Comparison of ENCODE assay signal across 8 cellular contexts in the genomic region with DNA sequence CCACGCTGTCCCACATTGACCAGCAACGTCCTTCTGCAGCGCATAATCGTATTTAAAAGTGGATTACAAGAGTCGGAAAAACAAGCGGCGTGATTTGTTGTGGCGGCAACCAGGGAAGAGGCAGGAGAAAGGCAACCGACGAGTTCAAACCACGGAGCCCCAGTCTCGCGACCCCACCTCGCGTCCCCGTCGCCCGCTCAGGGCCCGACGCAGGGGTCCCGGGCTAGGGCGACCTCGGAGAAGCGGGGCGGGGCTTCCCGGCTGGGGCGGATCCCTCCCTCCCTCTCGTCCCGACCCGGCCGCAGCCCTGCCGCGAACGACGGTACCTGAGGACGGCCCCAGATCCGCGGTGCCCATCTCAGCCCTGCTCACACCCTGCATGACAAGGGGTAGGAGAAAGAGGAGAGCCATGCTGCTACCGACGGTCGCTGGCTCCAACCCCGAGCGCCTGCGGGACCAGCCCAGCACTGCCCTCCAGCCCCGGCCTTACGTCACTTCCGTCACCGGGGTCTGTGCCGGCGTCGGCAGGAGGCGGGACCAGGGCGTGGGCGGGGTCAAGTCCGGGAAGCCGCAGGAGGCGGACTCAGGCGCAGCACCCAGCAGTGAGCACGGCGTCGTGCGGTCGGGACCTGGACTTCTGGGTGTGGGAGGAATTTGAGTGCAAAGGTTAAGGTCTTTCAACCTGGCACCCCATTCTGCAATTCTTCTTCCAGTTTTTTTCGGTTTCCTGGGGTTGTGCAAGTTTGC. TPM values are rescaled to one million over a fixed set of nuclear protein-coding genes. Genes with fewer than 3 reads are reported as not detected.
DNase-seq lines count a peak whose midpoint lies in the region; TF ChIP-seq lines count a peak whose summit lies in the region.

A gene (minus strand): TSS at position 469 of the 747 bp plus-strand sequence. CDS start 58 bp downstream, at position 411.

- 0 to 1% (median 0%) methylated on average over 45 to 64 of the region's 64 CpGs for WGBS in stomach, 5 donors

- H2AFZ ChIP-seq in neural cell (ENCODE audit: low read depth, low read length) = peak within 1 kb of the TSS; percentile 92

- POLR2A ChIA-PET in HEK293T (lab: Yijun Ruan, JAX) = no interaction called here

- no peak for TF ChIP-seq RAD21 in neural cell (conservative IDR thresholded peaks at IDR 0.05)

- in situ Hi-C loops in SK-MEL-5 (cut with HindIII; ENCODE audit: low pct_unique_long_range_greater_than_20kb, low sequenced_read_pairs) = no loop called here

- H3K4me3 ChIP-seq in fibroblast of villous mesenchyme (ENCODE audit: low read depth, low read length) (peak within 1 kb of the TSS; percentile 86), neural cell (ENCODE audit: low read length) (peak within 1 kb of the TSS; percentile 96), stomach (peak within 1 kb of the TSS; percentile 61 to 80 (median 75))

- no peaks in the 10 kb centered on the region for H3F3A ChIP-seq in neural cell (ENCODE audit: insufficient read depth, low read length, poor library complexity, severe bottlenecking)

- H3K79me2 ChIP-seq in neural cell (replicated peaks; ENCODE audit: insufficient read depth, low read length) = peaks cover 44% of the 10 kb centered on the region

- H4K20me1 ChIP-seq in neural cell (ENCODE audit: insufficient read depth) = no peaks in the 10 kb centered on the region

- CTCF ChIA-PET in HEK293T (lab: Yijun Ruan, JAX) = no interaction called here

- H3K9me3 ChIP-seq in neural cell (ENCODE audit: low read length) (no peaks in the 10 kb centered on the region), stomach (no peaks in the 10 kb centered on the region)

- intact Hi-C loops in stomach (cut with DNase I; ENCODE audit: low total_unique reads) = no loop called here

- peak in 2 of 4 donors; percentile 77 to 96 for TF ChIP-seq POLR2A in stomach (IDR thresholded peaks at IDR 0.05)

- H3K9ac ChIP-seq in neural cell (ENCODE audit: low read length) = peak within 1 kb of the TSS; percentile 93

- H3K4me2 ChIP-seq in neural cell (ENCODE audit: low read length) = peak within 1 kb of the TSS; percentile 83

- DNase-seq in GM03348 (ENCODE audit: low spot score) (peak; percentile 97), HEK293T (ENCODE audit: extremely low spot score) (peak; percentile 99), NAMALWA (ENCODE audit: low spot score) (peak; percentile 94), SK-MEL-5 (ENCODE audit: low read depth, low spot score) (peak; percentile 86), fibroblast of villous mesenchyme (ENCODE audit: low read depth) (peak; percentile 93), stomach (peak; percentile 98)
- peak; percentile 72 to 94 (median 91) for DNase-seq in activated naive CD4-positive, alpha-beta T cell (lab: John Stamatoyannopoulos, UW)

- peaks cover 53 to 81% (median 68%) of the 10 kb centered on the region in 4 donors for H3K4me1 ChIP-seq in stomach

- peak within 1 kb of the TSS; percentile 92 for H3K27ac ChIP-seq in neural cell (ENCODE audit: low read length)
- peak within 1 kb of the TSS; percentile 98 to 100 (median 99) for H3K27ac ChIP-seq in stomach

- no peaks in the 10 kb centered on the region for H3K9me2 ChIP-seq in neural cell (ENCODE audit: insufficient read depth, low read length)

- no peaks in the 10 kb centered on the region for H3K36me3 ChIP-seq in neural cell (ENCODE audit: insufficient read depth, low read length)
- no peaks in the 10 kb centered on the region for H3K36me3 ChIP-seq in stomach

- TF ChIP-seq EP300 in neural cell (conservative IDR thresholded peaks at IDR 0.05; ENCODE audit: poor library complexity, severe bottlenecking) = peak; percentile 51
- TF ChIP-seq EP300 in stomach (IDR thresholded peaks at IDR 0.05) = peak; percentile 40

- H3K27me3 ChIP-seq in neural cell (ENCODE audit: insufficient read depth, low read depth, low read length) = no peaks in the 10 kb centered on the region
- no peaks in the 10 kb centered on the region for H3K27me3 ChIP-seq in stomach

- TF ChIP-seq CTCF in fibroblast of villous mesenchyme (IDR thresholded peaks at IDR 0.05; ENCODE audit: insufficient read depth, low read depth, low read length) (no peak), neural cell (IDR thresholded peaks at IDR 0.05; ENCODE audit: poor library complexity, severe bottlenecking) (no peak), stomach (IDR thresholded peaks at IDR 0.05) (no peak)

TF ChIP-seq in HEK293T, 16 proteins besides CTCF, POLR2A, EP300 and RAD21:
- TF ChIP-seq HDGF (IDR thresholded peaks at IDR 0.05; ENCODE audit: borderline replicate concordance) = peak; percentile 53; the same call in 1 of the 2 replicates
- no peak for TF ChIP-seq FOXK2 (IDR thresholded peaks at IDR 0.05)
- TF ChIP-seq, protein P1, sequence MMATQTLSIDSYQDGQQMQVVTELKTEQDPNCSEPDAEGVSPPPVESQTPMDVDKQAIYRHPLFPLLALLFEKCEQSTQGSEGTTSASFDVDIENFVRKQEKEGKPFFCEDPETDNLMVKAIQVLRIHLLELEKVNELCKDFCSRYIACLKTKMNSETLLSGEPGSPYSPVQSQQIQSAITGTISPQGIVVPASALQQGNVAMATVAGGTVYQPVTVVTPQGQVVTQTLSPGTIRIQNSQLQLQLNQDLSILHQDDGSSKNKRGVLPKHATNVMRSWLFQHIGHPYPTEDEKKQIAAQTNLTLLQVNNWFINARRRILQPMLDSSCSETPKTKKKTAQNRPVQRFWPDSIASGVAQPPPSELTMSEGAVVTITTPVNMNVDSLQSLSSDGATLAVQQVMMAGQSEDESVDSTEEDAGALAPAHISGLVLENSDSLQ (IDR thresholded peaks at IDR 0.05) = no peak
- peak; percentile 62 for TF ChIP-seq L3MBTL2 (conservative IDR thresholded peaks at IDR 0.05)
- TF ChIP-seq ELF4 (IDR thresholded peaks at IDR 0.05) = peak; percentile 30; the same call in 1 of the 2 replicates
- TF ChIP-seq ARNT (IDR thresholded peaks at IDR 0.05) = no peak
- TF ChIP-seq SP1 (IDR thresholded peaks at IDR 0.05) = no peak
- no peak for TF ChIP-seq BHLHE40 (IDR thresholded peaks at IDR 0.05; ENCODE audit: borderline replicate concordance)
- no peak for TF ChIP-seq FOXM1 (IDR thresholded peaks at IDR 0.05; ENCODE audit: borderline replicate concordance)
- TF ChIP-seq LEF1 (IDR thresholded peaks at IDR 0.05; ENCODE audit: borderline replicate concordance) = no peak
- no peak for TF ChIP-seq CTBP1 (IDR thresholded peaks at IDR 0.05; ENCODE audit: borderline replicate concordance)
- no peak for TF ChIP-seq NFRKB (IDR thresholded peaks at IDR 0.05)
- TF ChIP-seq TARDBP (IDR thresholded peaks at IDR 0.05) = no peak
- no peak for TF ChIP-seq SUZ12 (IDR thresholded peaks at IDR 0.05)
- TF ChIP-seq ZNF384 (IDR thresholded peaks at IDR 0.05) = no peak
- no peak for TF ChIP-seq FOXA1 (IDR thresholded peaks at IDR 0.05)

TF ChIP-seq in neural cell, 6 proteins besides CTCF, POLR2A, EP300 and RAD21:
- TF ChIP-seq EZH2 (IDR thresholded peaks at IDR 0.05; ENCODE audit: borderline replicate concordance, insufficient read depth, low read length, poor library complexity, severe bottlenecking) (no peak), POLR2AphosphoS5 (IDR thresholded peaks at IDR 0.05) (peak; percentile 97), TAF1 (IDR thresholded peaks at IDR 0.05; ENCODE audit: low read depth) (no peak), MXI1 (conservative IDR thresholded peaks at IDR 0.05; ENCODE audit: poor library complexity, severe bottlenecking) (peak; percentile 73), SMC3 (conservative IDR thresholded peaks at IDR 0.05; ENCODE audit: poor library complexity) (peak; percentile 12)
- TF ChIP-seq, protein P2, sequence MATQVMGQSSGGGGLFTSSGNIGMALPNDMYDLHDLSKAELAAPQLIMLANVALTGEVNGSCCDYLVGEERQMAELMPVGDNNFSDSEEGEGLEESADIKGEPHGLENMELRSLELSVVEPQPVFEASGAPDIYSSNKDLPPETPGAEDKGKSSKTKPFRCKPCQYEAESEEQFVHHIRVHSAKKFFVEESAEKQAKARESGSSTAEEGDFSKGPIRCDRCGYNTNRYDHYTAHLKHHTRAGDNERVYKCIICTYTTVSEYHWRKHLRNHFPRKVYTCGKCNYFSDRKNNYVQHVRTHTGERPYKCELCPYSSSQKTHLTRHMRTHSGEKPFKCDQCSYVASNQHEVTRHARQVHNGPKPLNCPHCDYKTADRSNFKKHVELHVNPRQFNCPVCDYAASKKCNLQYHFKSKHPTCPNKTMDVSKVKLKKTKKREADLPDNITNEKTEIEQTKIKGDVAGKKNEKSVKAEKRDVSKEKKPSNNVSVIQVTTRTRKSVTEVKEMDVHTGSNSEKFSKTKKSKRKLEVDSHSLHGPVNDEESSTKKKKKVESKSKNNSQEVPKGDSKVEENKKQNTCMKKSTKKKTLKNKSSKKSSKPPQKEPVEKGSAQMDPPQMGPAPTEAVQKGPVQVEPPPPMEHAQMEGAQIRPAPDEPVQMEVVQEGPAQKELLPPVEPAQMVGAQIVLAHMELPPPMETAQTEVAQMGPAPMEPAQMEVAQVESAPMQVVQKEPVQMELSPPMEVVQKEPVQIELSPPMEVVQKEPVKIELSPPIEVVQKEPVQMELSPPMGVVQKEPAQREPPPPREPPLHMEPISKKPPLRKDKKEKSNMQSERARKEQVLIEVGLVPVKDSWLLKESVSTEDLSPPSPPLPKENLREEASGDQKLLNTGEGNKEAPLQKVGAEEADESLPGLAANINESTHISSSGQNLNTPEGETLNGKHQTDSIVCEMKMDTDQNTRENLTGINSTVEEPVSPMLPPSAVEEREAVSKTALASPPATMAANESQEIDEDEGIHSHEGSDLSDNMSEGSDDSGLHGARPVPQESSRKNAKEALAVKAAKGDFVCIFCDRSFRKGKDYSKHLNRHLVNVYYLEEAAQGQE (IDR thresholded peaks at IDR 0.05; ENCODE audit: borderline replicate concordance) = peak; percentile 42

RNA-seq across cellular contexts. Expression of the gene that starts here (rescaled TPM):
- total RNA-seq in SK-MEL-5 (2014; rRNA removed; shearing (Covaris generic)) = 40.5 and 42.9 TPM in 2 replicates
- polyA plus RNA-seq in SK-MEL-5 (2015; cell fraction: cytosol; rRNA removed) = 20.1 and 23.4 TPM in 2 replicates
- polyA plus RNA-seq in SK-MEL-5 (2015; cell fraction: nucleus; rRNA removed) = 23.6 and 23.7 TPM in 2 replicates
- total RNA-seq in fibroblast of villous mesenchyme = 26.7 and 47.5 TPM in 2 replicates
- 49.5 and 57.2 TPM in 2 replicates for polyA plus RNA-seq in neural cell
- 64.5 and 66.2 TPM in 2 replicates for polyA minus RNA-seq in neural cell
- total RNA-seq in stomach = 100 to 1,000 TPM in 1 of 5 donors, 10 to 100 TPM in 3, 1 to 10 TPM in 1; 1.2 to 122 (median 17.9) TPM
- polyA plus RNA-seq in stomach = 10 to 100 TPM; 23.5 to 46.9 (median 36.5) TPM

Comparison
In these comparisons a context has a peak if more than half of its experiments do, and no peak if none do; other contexts are left out.
1. Peak in every context shown above with its lines: DNase-seq, H3K4me3 ChIP-seq and H3K27ac ChIP-seq.